8 cellular contexts compared by ENCODE assay signal in the genomic region with DNA sequence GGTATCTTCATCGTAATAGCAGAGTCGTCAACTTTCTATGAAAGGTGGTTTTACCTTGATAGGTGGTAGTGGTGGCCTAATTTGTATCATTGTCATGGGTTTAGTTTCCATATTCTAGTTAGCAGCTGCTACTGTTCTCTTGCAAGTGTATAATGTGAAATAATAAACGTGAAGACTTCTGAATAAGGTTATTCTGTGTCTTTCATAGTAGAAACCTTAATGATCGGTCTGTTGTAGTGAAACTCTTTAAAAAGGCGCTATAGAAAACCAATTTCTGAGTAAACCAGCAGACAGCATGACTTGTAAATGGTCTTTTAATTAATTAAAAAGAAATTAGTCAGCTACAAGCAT. TPM values are rescaled to one million over a fixed set of nuclear protein-coding genes. Genes with fewer than 3 reads are reported as not detected.
DNase-seq lines count a peak whose midpoint lies in the region; ATAC-seq, FAIRE-seq and TF ChIP-seq lines count a peak whose summit lies in the region.

No MANE protein-coding gene starts in this region.

- no peaks in the 10 kb centered on the region for H3K27me3 Mint-ChIP-seq in activated CD4-positive, alpha-beta T cell treated with anti-CD3 and anti-CD28 coated beads, Interleukin-2, amount 10 ng/mL, durations not matched to agents 24 days and 14 days

- ATAC-seq in left lung: no peak

- H3K9ac ChIP-seq in adipocyte (ENCODE audit: low read length): peak overlapping the region; percentile 91

- H3K27ac Mint-ChIP-seq in activated CD4-positive, alpha-beta T cell treated with anti-CD3 and anti-CD28 coated beads, Interleukin-2, amount 10 ng/mL, durations not matched to agents 24 days and 14 days: peak overlapping the region; percentile 97

- intact Hi-C loops in activated CD4-positive, alpha-beta T cell treated with anti-CD3 and anti-CD28 coated beads, Interleukin-2, amount 10 ng/mL, durations not matched to agents 24 days and 14 days (cut with micrococcal nuclease): no loop called here
- intact Hi-C loops in left lung (cut with DNase I): no loop called here

- H3K36me3 ChIP-seq in adipocyte (ENCODE audit: control insufficient read depth, insufficient read depth, low read length, severe bottlenecking) (peaks cover 40% of the 10 kb centered on the region), left lung (peaks cover 8 to 41% of the 10 kb centered on the region in 2 donors), suprapubic skin (peaks cover 37% of the 10 kb centered on the region)

- no peaks in the 10 kb centered on the region for H3K9me3 Mint-ChIP-seq in activated CD4-positive, alpha-beta T cell treated with anti-CD3 and anti-CD28 coated beads, Interleukin-2, amount 10 ng/mL, durations not matched to agents 24 days and 14 days

- TF ChIP-seq CTCF in left lung (IDR thresholded peaks at IDR 0.05): no peak
- no peak for TF ChIP-seq CTCF in suprapubic skin (IDR thresholded peaks at IDR 0.05)

- peaks cover 46% of the 10 kb centered on the region for H3K36me3 Mint-ChIP-seq in activated CD4-positive, alpha-beta T cell treated with anti-CD3 and anti-CD28 coated beads, Interleukin-2, amount 10 ng/mL, durations not matched to agents 24 days and 14 days (ENCODE audit: low read depth)

- no peak for TF ChIP-seq EP300 in suprapubic skin (IDR thresholded peaks at IDR 0.05)

- peak overlapping the region; percentile 96 for H3K4me3 Mint-ChIP-seq in activated CD4-positive, alpha-beta T cell treated with anti-CD3 and anti-CD28 coated beads, Interleukin-2, amount 10 ng/mL, durations not matched to agents 24 days and 14 days

- TF ChIP-seq POLR2A in suprapubic skin (IDR thresholded peaks at IDR 0.05) (no peak), GM12892 (IDR thresholded peaks at IDR 0.05; ENCODE audit: low read depth, low read length) (no peak)

- H3K4me1 Mint-ChIP-seq in activated CD4-positive, alpha-beta T cell treated with anti-CD3 and anti-CD28 coated beads, Interleukin-2, amount 10 ng/mL, durations not matched to agents 24 days and 14 days: peaks cover 43% of the 10 kb centered on the region

- no peak for DNase-seq in activated CD4-positive, alpha-beta T cell treated with anti-CD3 and anti-CD28 coated beads, Interleukin-2, amount 10 ng/mL, durations not matched to agents 24 days and 14 days
- no peak for DNase-seq in activated CD4-positive, alpha-beta T cell treated with anti-CD3 and anti-CD28 coated beads, Interleukin-2, amount 50 U/mL, for 4 hours
- DNase-seq in adipocyte (ENCODE audit: low read depth) (no peak), left lung (no peak), suprapubic skin (ENCODE audit: low spot score in 2 of 2) (no peak), GM12892 (ENCODE audit: insufficient read length) (no peak), NCI-H1105 treated with DMSO at 0.1 percent for 48 hours (lab: John Stamatoyannopoulos, UW) (no peak), activated gamma-delta T cell treated with Interleukin-2 at 50 U/mL for 16 hours (no peak)

- H3K27ac ChIP-seq in left lung (peak overlapping the region in 1 of 2 donors; percentile 37), suprapubic skin (no peak overlapping the region)

- H3K9me3 ChIP-seq in adipocyte (ENCODE audit: control insufficient read depth, low read length) (no peaks in the 10 kb centered on the region), left lung (no peaks in the 10 kb centered on the region), suprapubic skin (no peaks in the 10 kb centered on the region)

- WGBS in suprapubic skin: 6% methylated on average over 5 of the region's 5 CpGs

- H3K27me3 ChIP-seq in adipocyte (replicated peaks; ENCODE audit: control insufficient read depth, insufficient read depth, low read length) (no peaks in the 10 kb centered on the region), left lung (no peaks in the 10 kb centered on the region), suprapubic skin (no peaks in the 10 kb centered on the region)

- H3K4me1 ChIP-seq in adipocyte (ENCODE audit: control insufficient read depth, insufficient read depth, low read length) (peaks cover 16% of the 10 kb centered on the region), left lung (peaks cover 14 to 51% of the 10 kb centered on the region in 2 donors), suprapubic skin (peaks cover 33% of the 10 kb centered on the region)

- H3K4me3 ChIP-seq in adipocyte (ENCODE audit: low read length) (peak overlapping the region; percentile 95), left lung (peak overlapping the region; percentile 68 to 90), suprapubic skin (peak overlapping the region; percentile 71)

- FAIRE-seq in GM12892 (lab: Jason Lieb, UNC): no peak

RNA-seq across cellular contexts. Expression of a gene that starts 1.6 kb away (rescaled TPM):
- 831 and 846 TPM in 2 replicates for total RNA-seq in activated CD4-positive, alpha-beta T cell treated with anti-CD3 and anti-CD28 coated beads, Interleukin-2, amount 10 ng/mL, durations not matched to agents 24 days and 14 days
- total RNA-seq in left lung: 100 to 1,000 TPM; 249 to 294 TPM
- total RNA-seq in suprapubic skin: 100 to 1,000 TPM; 101 to 166 (median 161) TPM
- polyA plus RNA-seq in GM12892 (2012; ENCODE audit: missing spikeins): 546 TPM

RNA-seq across cellular contexts. Expression of a gene that starts 11.6 kb away (rescaled TPM):
- 22.9 and 24.3 TPM in 2 replicates for total RNA-seq in activated CD4-positive, alpha-beta T cell treated with anti-CD3 and anti-CD28 coated beads, Interleukin-2, amount 10 ng/mL, durations not matched to agents 24 days and 14 days
- total RNA-seq in left lung: 10 to 100 TPM; 11.8 to 15.9 TPM
- total RNA-seq in suprapubic skin: 1 to 10 TPM; 3.4 to 6.0 (median 4.4) TPM
- 4.9 TPM for polyA plus RNA-seq in GM12892 (2012; ENCODE audit: missing spikeins)

RNA-seq across cellular contexts. Expression of a gene that starts 33.3 kb away (rescaled TPM):
- 46.9 and 48.4 TPM in 2 replicates for total RNA-seq in activated CD4-positive, alpha-beta T cell treated with anti-CD3 and anti-CD28 coated beads, Interleukin-2, amount 10 ng/mL, durations not matched to agents 24 days and 14 days
- total RNA-seq in left lung (10 to 100 TPM; 42.2 to 48.9 TPM), suprapubic skin (10 to 100 TPM; 31.5 to 90.5 (median 75.0) TPM)
- 23.0 TPM for polyA plus RNA-seq in GM12892 (2012; ENCODE audit: missing spikeins)

RNA-seq across cellular contexts. Expression of a gene that starts 34.0 kb away (rescaled TPM):
- total RNA-seq in activated CD4-positive, alpha-beta T cell treated with anti-CD3 and anti-CD28 coated beads, Interleukin-2, amount 10 ng/mL, durations not matched to agents 24 days and 14 days: 47.4 and 47.7 TPM in 2 replicates
- total RNA-seq in left lung: 10 to 100 TPM; 52.7 to 55.4 TPM
- 10 to 100 TPM; 43.5 to 52.4 (median 45.8) TPM for total RNA-seq in suprapubic skin
- 19.2 TPM for polyA plus RNA-seq in GM12892 (2012; ENCODE audit: missing spikeins)
